ENCODE assay signal across 17 cellular contexts in the genomic region with DNA sequence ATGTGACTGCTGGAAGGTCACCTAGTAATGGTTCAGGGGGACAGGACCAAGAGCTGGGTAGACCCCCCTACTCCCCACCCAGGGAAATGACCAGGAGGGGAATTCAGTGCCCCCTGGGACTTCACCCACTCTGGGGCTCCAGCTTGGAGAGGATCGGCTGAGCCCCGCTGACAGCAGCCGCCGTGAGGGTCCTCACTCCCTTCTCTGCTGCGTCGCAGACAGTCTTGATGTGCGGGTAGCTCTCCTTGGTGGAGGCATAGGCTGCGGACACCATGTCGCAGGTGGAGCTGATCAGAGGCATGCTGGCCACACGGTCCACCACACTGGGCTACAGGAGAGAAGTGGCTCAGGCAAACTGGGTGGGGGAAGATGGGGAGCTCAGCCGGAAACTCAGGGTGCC. TPM values are rescaled to one million over a fixed set of nuclear protein-coding genes. Genes with fewer than 3 reads are reported as not detected.
A peak's percentile ranks its signal among the peaks of the same experiment; 100 is the strongest.
DNase-seq lines count a peak whose midpoint lies in the region; ATAC-seq and TF ChIP-seq lines count a peak whose summit lies in the region.
"Had no signal": no experiment of that assay in that cellular context is flagged by ENCODE, and none has a peak within 500 bp of the region (broad histone marks: within the 10 kb centered on the region; RNA-seq: fewer than 3 reads in every experiment).

No MANE protein-coding gene starts in this region.

- CTCF ChIA-PET in IMR-90 (lab: Yijun Ruan, JAX) = interaction anchor here (1.2 kb wide), 1 partner anchor 53 kb away, joined by 3 read pairs; no protein-coding TSS in a partner anchor

- H3K23ac ChIP-seq in IMR-90 (ENCODE audit: low read depth, low read length) = no peak overlapping the region
- H3K23ac ChIP-seq in mesenchymal stem cell (ENCODE audit: low read length in 2 of 2) = no peak overlapping the region

- no peak for TF ChIP-seq POLR2A in IMR-90 (IDR thresholded peaks at IDR 0.05; ENCODE audit: low read depth, low read length)

- H4K91ac ChIP-seq in IMR-90 (ENCODE audit: insufficient read depth, low read depth, low read length) (no peak overlapping the region), mesenchymal stem cell (ENCODE audit: low read length) (no peak overlapping the region)

- H3K9me1 ChIP-seq in IMR-90 (ENCODE audit: insufficient read depth, low read length) = peaks cover 5% of the 10 kb centered on the region

- H3K9ac ChIP-seq in IMR-90 (ENCODE audit: low read depth, low read length) = no peak overlapping the region
- H3K9ac ChIP-seq in mesenchymal stem cell (ENCODE audit: low read length) = no peak overlapping the region

- H3K18ac ChIP-seq in IMR-90 (ENCODE audit: low read depth, low read length) (no peak overlapping the region), mesenchymal stem cell (ENCODE audit: low read depth in 1 of 2, low read length in 2 of 2) (no peak overlapping the region)

- H2BK120ac ChIP-seq in IMR-90 (ENCODE audit: low read depth, low read length) (no peak overlapping the region), mesenchymal stem cell (ENCODE audit: low read depth, low read length) (no peak overlapping the region)

- H3K14ac ChIP-seq in IMR-90 (replicated peaks; ENCODE audit: low read depth, low read length) (no peak overlapping the region), mesenchymal stem cell (ENCODE audit: low read length in 2 of 2) (no peak overlapping the region)

- H3K9me3 ChIP-seq in DOHH2 (ENCODE audit: control insufficient read depth, insufficient read depth, low read length) (no peaks in the 10 kb centered on the region), IMR-90 (ENCODE audit: control insufficient read depth, insufficient read depth, low read length) (no peaks in the 10 kb centered on the region), mesenchymal stem cell (ENCODE audit: control insufficient read depth, low read length) (no peaks in the 10 kb centered on the region)
- H3K9me3 ChIP-seq: HAP-1 had no signal

- no peak overlapping the region for H2AFZ ChIP-seq in IMR-90 (replicated peaks; ENCODE audit: low read length, poor library complexity)
- H2AFZ ChIP-seq in mesenchymal stem cell (ENCODE audit: low read depth, low read length) = no peak overlapping the region

- peaks cover 4% of the 10 kb centered on the region for H3K27me3 Mint-ChIP-seq in endothelial cell (ENCODE audit: unreplicated experiment)
- H3K27me3 Mint-ChIP-seq: B cell; CD4-positive, alpha-beta memory T cell had no signal

- H2BK12ac ChIP-seq in mesenchymal stem cell (ENCODE audit: low read length in 2 of 2) = no peak overlapping the region

- H4K8ac ChIP-seq in IMR-90 (ENCODE audit: low read depth in 2 of 2, low read length in 2 of 2) (no peak overlapping the region), mesenchymal stem cell (ENCODE audit: low read length) (peak overlapping the region; percentile 61)

- no peak for ATAC-seq in IMR-90 (ENCODE audit: low read depth)
- ATAC-seq in HG02588 (IDR thresholded peaks at IDR 0.05; ENCODE audit: unreplicated experiment) = no peak
- no peak for ATAC-seq in GM21423 (IDR thresholded peaks at IDR 0.05; ENCODE audit: unreplicated experiment)

- H3K27ac Mint-ChIP-seq in endothelial cell (ENCODE audit: unreplicated experiment) = no peak overlapping the region
- H3K27ac Mint-ChIP-seq: B cell; CD4-positive, alpha-beta memory T cell had no signal

- H2BK15ac ChIP-seq in IMR-90 (ENCODE audit: low read depth, low read length) (no peak overlapping the region), mesenchymal stem cell (ENCODE audit: low read depth, poor library complexity, severe bottlenecking) (no peak overlapping the region)

- H4K5ac ChIP-seq in IMR-90 (ENCODE audit: low read depth, low read length) = no peak overlapping the region

- H3K56ac ChIP-seq in IMR-90 (ENCODE audit: extremely low read depth, insufficient read depth, low read length) = no peak overlapping the region

- H3K4me3 ChIP-seq in DOHH2 (ENCODE audit: low read length) = no peak overlapping the region
- no peak overlapping the region for H3K4me3 ChIP-seq in IMR-90 (ENCODE audit: insufficient read depth, low read depth, low read length)
- H3K4me3 ChIP-seq in mesenchymal stem cell (ENCODE audit: insufficient read depth in 1 of 2, low read depth in 1 of 2, low read length in 2 of 2) = no peak overlapping the region
- H3K4me3 ChIP-seq: HAP-1 had no signal

- H3K4me2 ChIP-seq in DOHH2 (ENCODE audit: low read length) = peak overlapping the region; percentile 5; the same call in 1 of the 2 replicates
- H3K4me2 ChIP-seq in IMR-90 (ENCODE audit: low read depth, low read length) = no peak overlapping the region
- H3K4me2 ChIP-seq in mesenchymal stem cell (ENCODE audit: low read length, poor library complexity, severe bottlenecking) = no peak overlapping the region

- TF ChIP-seq CTCF in DOHH2 (IDR thresholded peaks at IDR 0.05; ENCODE audit: low read depth, low read length, poor library complexity, severe bottlenecking) = no peak
- no peak for TF ChIP-seq CTCF in IMR-90 (conservative IDR thresholded peaks at IDR 0.05; ENCODE audit: low read depth, low read length)
- TF ChIP-seq CTCF in VCaP (conservative IDR thresholded peaks at IDR 0.05) = no peak
- no peak for TF ChIP-seq CTCF in endothelial cell (IDR thresholded peaks at IDR 0.05; ENCODE audit: unreplicated experiment)

- in situ Hi-C loops in IMR-90 (cut with MboI; ENCODE audit: low sequenced_read_pairs) = no loop called here

- no peak overlapping the region for H2BK20ac ChIP-seq in IMR-90 (ENCODE audit: low read depth, low read length)

- H2BK5ac ChIP-seq in IMR-90 (ENCODE audit: low read depth, low read length, poor library complexity, severe bottlenecking) (no peak overlapping the region), mesenchymal stem cell (ENCODE audit: low read depth, low read length, poor library complexity, severe bottlenecking) (no peak overlapping the region)

- peaks cover 18 to 49% of the 10 kb centered on the region in 2 experiments for H3K79me1 ChIP-seq in IMR-90 (ENCODE audit: low read depth in 1 of 2, low read length in 2 of 2)
- peaks cover 28% of the 10 kb centered on the region for H3K79me1 ChIP-seq in mesenchymal stem cell (replicated peaks; ENCODE audit: low read length, poor library complexity, severe bottlenecking)

- dilution Hi-C loops in IMR-90 (cut with HindIII; ENCODE audit: low sequenced_read_pairs, unreplicated experiment) = no loop called here

- H2AK9ac ChIP-seq in IMR-90 (replicated peaks; ENCODE audit: low read depth, low read length, poor library complexity) = peak overlapping the region; percentile 37

- no peak overlapping the region for H2AK5ac ChIP-seq in IMR-90 (ENCODE audit: low read depth, low read length)
- H2AK5ac ChIP-seq in mesenchymal stem cell (ENCODE audit: low read length, severe bottlenecking) = no peak overlapping the region

- no peaks in the 10 kb centered on the region for H3K36me3 Mint-ChIP-seq in endothelial cell (ENCODE audit: low read depth, unreplicated experiment)

- POLR2A ChIA-PET in IMR-90 (lab: Charles Lee; ENCODE audit: unreplicated experiment) = interaction anchor here (0.6 kb wide), 1 partner anchor 11 kb away, joined by 3 read pairs; no protein-coding TSS in a partner anchor

- WGBS in IMR-90 (ENCODE audit: extremely low coverage in 2 of 2, insufficient read length in 1 of 2), 2 experiments = no CpG with 5 or more reads among the region's 11 CpGs
- 97% methylated on average over 11 of the region's 11 CpGs for WGBS in mesenchymal stem cell

- H3K4me1 ChIP-seq in DOHH2 (ENCODE audit: control insufficient read depth, low read length) (peaks cover 76% of the 10 kb centered on the region), IMR-90 (ENCODE audit: control insufficient read depth, insufficient read depth, low read length) (peaks cover 2% of the 10 kb centered on the region; the same call in 1 of the 2 replicates), mesenchymal stem cell (ENCODE audit: control insufficient read depth, insufficient read depth, low read depth, low read length) (peaks cover 16% of the 10 kb centered on the region)
- H3K4me1 ChIP-seq: HAP-1 had no signal

- H3K36me3 ChIP-seq in DOHH2 (ENCODE audit: control insufficient read depth, low read length) = peaks cover 78% of the 10 kb centered on the region
- peaks cover 54% of the 10 kb centered on the region for H3K36me3 ChIP-seq in IMR-90 (ENCODE audit: control insufficient read depth, insufficient read depth, low read length)
- H3K36me3 ChIP-seq in mesenchymal stem cell (ENCODE audit: control insufficient read depth in 1 of 2, insufficient read depth in 2 of 2, low read depth in 1 of 2, low read length in 2 of 2) = peaks cover 74 to 80% of the 10 kb centered on the region in 2 experiments

- DNase-seq in IMR-90 (no peak), mesenchymal stem cell (no peak), endothelial cell (ENCODE audit: low spot score) (no peak), NCI-H2107 treated with DMSO at 0.1 percent for 48 hours (lab: John Stamatoyannopoulos, UW; ENCODE audit: unreplicated experiment) (no peak)
- DNase-seq: CD4-positive, alpha-beta memory T cell; DMS153; DMS79 treated with DMSO at 0.1 percent for 48 hours; EL had no signal

- H3K27ac ChIP-seq in DOHH2 (ENCODE audit: low read depth, low read length) (peak overlapping the region; percentile 8; the same call in 1 of the 2 replicates), IMR-90 (ENCODE audit: insufficient read depth, low read length) (no peak overlapping the region), VCaP (peak overlapping the region; percentile 79; the same call in 1 of the 2 replicates), mesenchymal stem cell (ENCODE audit: low read length, poor library complexity, severe bottlenecking) (no peak overlapping the region)

- H3K4ac ChIP-seq in IMR-90 (ENCODE audit: low read depth, low read length) = no peak overlapping the region
- H3K4ac ChIP-seq in mesenchymal stem cell (ENCODE audit: low read depth in 1 of 2, low read length in 2 of 2) = no peak overlapping the region

- no peak overlapping the region for H3K4me3 Mint-ChIP-seq in endothelial cell (ENCODE audit: unreplicated experiment)
- H3K4me3 Mint-ChIP-seq: B cell; CD4-positive, alpha-beta memory T cell had no signal

- peaks cover 10% of the 10 kb centered on the region for H3F3A ChIP-seq in DOHH2 (ENCODE audit: control insufficient read depth, insufficient read depth)

- H3K9me2 ChIP-seq in DOHH2 (replicated peaks; ENCODE audit: control insufficient read depth, low read length) = no peaks in the 10 kb centered on the region

- peaks cover 36% of the 10 kb centered on the region for H3K79me2 ChIP-seq in DOHH2 (ENCODE audit: control insufficient read depth, low read length)

- H4K20me1 ChIP-seq in DOHH2 (ENCODE audit: control insufficient read depth, insufficient read depth, low read depth, low read length) (no peaks in the 10 kb centered on the region), IMR-90 (ENCODE audit: insufficient read depth, low read length) (peaks cover 24% of the 10 kb centered on the region; the same call in 1 of the 2 replicates)

- BruUV-seq in IMR-90 (replicated peaks; lab: Mats Ljungman, UMichigan) = no TSS peak

- H3K4me1 Mint-ChIP-seq in endothelial cell (ENCODE audit: unreplicated experiment) = no peaks in the 10 kb centered on the region

- H3K9me3 Mint-ChIP-seq in endothelial cell (ENCODE audit: unreplicated experiment) = no peaks in the 10 kb centered on the region

- H3K27me3 ChIP-seq in DOHH2 (ENCODE audit: control insufficient read depth, low read length) (no peaks in the 10 kb centered on the region), IMR-90 (ENCODE audit: control insufficient read depth, insufficient read depth, low read length) (no peaks in the 10 kb centered on the region), mesenchymal stem cell (ENCODE audit: control insufficient read depth in 1 of 2, insufficient read depth in 1 of 2, low read length in 2 of 2) (no peaks in the 10 kb centered on the region)

- no peak for TF ChIP-seq RAD21 in IMR-90 (IDR thresholded peaks at IDR 0.05; ENCODE audit: low read length)

- intact Hi-C loops in IMR-90 (cut with micrococcal nuclease) = no loop called here

RNA-seq across cellular contexts. Expression of gene PLIN3, which starts 7.8 kb away (rescaled TPM):
- total RNA-seq in IMR-90 (2012; rRNA removed) (246 and 289 TPM in 2 replicates), endothelial cell (ENCODE audit: unreplicated experiment) (73.1 TPM)
- 147 and 170 TPM in 2 replicates for polyA plus RNA-seq in IMR-90 (2012; rRNA removed)
- 125 and 358 TPM in 2 replicates for polyA plus RNA-seq in IMR-90 (2012; cell fraction: cytosol; rRNA removed)
- polyA plus RNA-seq in IMR-90 (2012; cell fraction: nucleus; rRNA removed; ENCODE audit: low replicate concordance) = 67.4 and 161 TPM in 2 replicates
- polyA plus RNA-seq in mesenchymal stem cell (2013, experiment 1 of 2) = 125 TPM
- 123 TPM for polyA plus RNA-seq in mesenchymal stem cell (2013, experiment 2 of 2)

RNA-seq across cellular contexts. Expression of gene TICAM1, which starts 28.2 kb away (rescaled TPM):
- total RNA-seq in IMR-90 (2012; rRNA removed) (0.90 and 1.1 TPM in 2 replicates), endothelial cell (ENCODE audit: unreplicated experiment) (3.5 TPM)
- 9.2 and 10.9 TPM in 2 replicates for polyA plus RNA-seq in IMR-90 (2012; rRNA removed)
- 6.4 and 7.8 TPM in 2 replicates for polyA plus RNA-seq in IMR-90 (2012; cell fraction: cytosol; rRNA removed)
- polyA plus RNA-seq in IMR-90 (2012; cell fraction: nucleus; rRNA removed; ENCODE audit: low replicate concordance) = 2.4 and 4.9 TPM in 2 replicates
- polyA plus RNA-seq in mesenchymal stem cell (2013, experiment 1 of 2) = 13.7 TPM
- 13.4 TPM for polyA plus RNA-seq in mesenchymal stem cell (2013, experiment 2 of 2)
- total RNA-seq: G401 had no signal

RNA-seq across cellular contexts. Expression of gene ARRDC5, which starts 43.0 kb away (rescaled TPM):
- total RNA-seq in IMR-90 (2012; rRNA removed) (not detected in 2 replicates), endothelial cell (ENCODE audit: unreplicated experiment) (not detected)
- not detected in 2 replicates for polyA plus RNA-seq in IMR-90 (2012; rRNA removed)
- not detected in 2 replicates for polyA plus RNA-seq in IMR-90 (2012; cell fraction: cytosol; rRNA removed)
- polyA plus RNA-seq in IMR-90 (2012; cell fraction: nucleus; rRNA removed; ENCODE audit: low replicate concordance) = 0.04 and 0.09 TPM in 2 replicates
- polyA plus RNA-seq in mesenchymal stem cell (2013, experiment 1 of 2) = not detected
- polyA plus RNA-seq in mesenchymal stem cell (2013, experiment 2 of 2) = not detected
- total RNA-seq: A172, G401, H1 had no signal
- polyA plus RNA-seq: H1 had no signal

RNA-seq across cellular contexts. Expression of gene UHRF1, which starts 49.6 kb away (rescaled TPM):
- total RNA-seq in IMR-90 (2012; rRNA removed) = 57.4 and 70.3 TPM in 2 replicates
- 47.4 and 49.2 TPM in 2 replicates for polyA plus RNA-seq in IMR-90 (2012; rRNA removed)
- 32.5 and 35.1 TPM in 2 replicates for polyA plus RNA-seq in IMR-90 (2012; cell fraction: cytosol; rRNA removed)
- 42.0 and 73.3 TPM in 2 replicates for polyA plus RNA-seq in IMR-90 (2012; cell fraction: nucleus; rRNA removed; ENCODE audit: low replicate concordance)
- polyA plus RNA-seq in mesenchymal stem cell (2013, experiment 1 of 2) = 11.0 TPM
- 10.7 TPM for polyA plus RNA-seq in mesenchymal stem cell (2013, experiment 2 of 2)
- 16.8 TPM for total RNA-seq in endothelial cell (ENCODE audit: unreplicated experiment)

Comparison
In these comparisons a context has a peak if more than half of its experiments do, and no peak if none do; other contexts are left out.
1. H3K27ac ChIP-seq: peak in DOHH2 (single experiment) and VCaP (single experiment); none in IMR-90 (single experiment) and mesenchymal stem cell (single experiment).